13 cellular contexts compared by ENCODE assay signal in genomic region chr5:14672082-14672481, GRCh38. TPM values are rescaled to one million over a fixed set of nuclear protein-coding genes. Genes with fewer than 3 reads are reported as not detected.
DNase-seq lines count a peak whose midpoint lies in the region; ATAC-seq, FAIRE-seq and TF ChIP-seq lines count a peak whose summit lies in the region.
"Had no signal": no experiment of that assay in that cellular context is flagged by ENCODE, and none has a peak within 500 bp of the region (broad histone marks: within the 10 kb centered on the region; RNA-seq: fewer than 3 reads in every experiment).

No MANE protein-coding gene starts in this region.

- TF ChIP-seq RAD21 in A549 (conservative IDR thresholded peaks at IDR 0.05 in 1 of 2, IDR thresholded peaks at IDR 0.05 in 1 of 2) = no peak

- H3K27ac Mint-ChIP-seq in CD8-positive, alpha-beta memory T cell = peak overlapping the region in 6 of 8 donors; percentile 81 to 94 (median 85)
- H3K27ac Mint-ChIP-seq in endothelial cell (ENCODE audit: unreplicated experiment) (peak overlapping the region; percentile 27), immature natural killer cell (peak overlapping the region in 3 of 6 donors; percentile 33 to 87 (median 57))
- H3K27ac Mint-ChIP-seq: type B pancreatic cell had no signal

- H3K9ac ChIP-seq in OCI-LY3 (ENCODE audit: low read length) = no peak overlapping the region

- H3K27me3 Mint-ChIP-seq in CD8-positive, alpha-beta memory T cell = no peaks in the 10 kb centered on the region
- H3K27me3 Mint-ChIP-seq in endothelial cell (ENCODE audit: unreplicated experiment) (no peaks in the 10 kb centered on the region), immature natural killer cell (ENCODE audit: low read depth in 3 of 3) (peaks cover 2 to 11% (median 7%) of the 10 kb centered on the region in 3 donors)
- H3K27me3 Mint-ChIP-seq: type B pancreatic cell had no signal

- H3K27ac ChIP-seq in A549 (peak overlapping the region in 1 of 2 experiments; percentile 49; a peak in 2 of 6 replicates), OCI-LY3 (ENCODE audit: low read length) (no peak overlapping the region)
- no peak overlapping the region for H3K27ac ChIP-seq in CD8-positive, alpha-beta memory T cell (ENCODE audit: low read depth, low read length)
- H3K27ac ChIP-seq: WERI-Rb-1 had no signal

- no peaks in the 10 kb centered on the region for H3K27me3 ChIP-seq in CD8-positive, alpha-beta memory T cell (ENCODE audit: insufficient read depth, low read length, poor library complexity, severe bottlenecking)
- H3K27me3 ChIP-seq in OCI-LY3 (ENCODE audit: low read depth, low read length) = no peaks in the 10 kb centered on the region

- peaks cover 0 to 48% (median 5%) of the 10 kb centered on the region in 3 donors for H3K36me3 Mint-ChIP-seq in CD8-positive, alpha-beta memory T cell
- H3K36me3 Mint-ChIP-seq in endothelial cell (ENCODE audit: low read depth, unreplicated experiment) (no peaks in the 10 kb centered on the region), immature natural killer cell (peaks cover 0 to 12% (median 3%) of the 10 kb centered on the region in 3 donors)

- no peak for TF ChIP-seq EP300 in A549 (IDR thresholded peaks at IDR 0.05)

- peaks cover 97% of the 10 kb centered on the region for H3K79me2 ChIP-seq in OCI-LY3 (ENCODE audit: low read length)

- H3K4me3 ChIP-seq in A549 (no peak overlapping the region), OCI-LY3 (ENCODE audit: low read length) (no peak overlapping the region)
- no peak overlapping the region for H3K4me3 ChIP-seq in CD8-positive, alpha-beta memory T cell (ENCODE audit: low read length)

- no peak overlapping the region for H2AFZ ChIP-seq in OCI-LY3 (ENCODE audit: low read depth, low read length)

- H3K4me3 Mint-ChIP-seq in CD8-positive, alpha-beta memory T cell = peak overlapping the region; percentile 45 to 78 (median 68)
- H3K4me3 Mint-ChIP-seq in endothelial cell (ENCODE audit: unreplicated experiment) = no peak overlapping the region
- peak overlapping the region in 2 of 5 donors; percentile 15 to 54 for H3K4me3 Mint-ChIP-seq in immature natural killer cell
- H3K4me3 Mint-ChIP-seq: type B pancreatic cell had no signal

- peak; percentile 8 to 22; a peak in 3 of 6 replicates for ATAC-seq in A549
- ATAC-seq in GM19023 (IDR thresholded peaks at IDR 0.05; ENCODE audit: unreplicated experiment) = no peak
- ATAC-seq in HG02970 (IDR thresholded peaks at IDR 0.05; ENCODE audit: low FRiP score, unreplicated experiment) = no peak
- ATAC-seq in GM19035 (IDR thresholded peaks at IDR 0.05; ENCODE audit: unreplicated experiment) = no peak
- ATAC-seq: sciatic nerve had no signal

- TF ChIP-seq POLR2A in A549 (IDR thresholded peaks at IDR 0.05; ENCODE audit: low read length) = no peak

- FAIRE-seq in A549 (lab: Jason Lieb, UNC) = no peak

- TF ChIP-seq CTCF in A549 (IDR thresholded peaks at IDR 0.05) (no peak), OCI-LY3 (IDR thresholded peaks at IDR 0.05; ENCODE audit: low read depth, low read length) (no peak), endothelial cell (IDR thresholded peaks at IDR 0.05; ENCODE audit: unreplicated experiment) (no peak)

- H3K4me1 ChIP-seq in A549 (peaks cover 43% of the 10 kb centered on the region; the same call in 2 of the 3 replicates), OCI-LY3 (ENCODE audit: low read length) (peaks cover 42% of the 10 kb centered on the region)
- H3K4me1 ChIP-seq in CD8-positive, alpha-beta memory T cell (ENCODE audit: insufficient read depth, low read length) = peaks cover 86% of the 10 kb centered on the region

- 86% methylated on average over 4 of the region's 4 CpGs for WGBS in A549 (ENCODE audit: missing lambda C conversion rate)

- peaks cover 92 to 99% (median 97%) of the 10 kb centered on the region in 3 donors for H3K4me1 Mint-ChIP-seq in CD8-positive, alpha-beta memory T cell
- H3K4me1 Mint-ChIP-seq in endothelial cell (ENCODE audit: unreplicated experiment) (peaks cover 58% of the 10 kb centered on the region), immature natural killer cell (peaks cover 86 to 100% of the 10 kb centered on the region in 2 donors)

- no peaks in the 10 kb centered on the region for H3K36me3 ChIP-seq in CD8-positive, alpha-beta memory T cell (ENCODE audit: insufficient read depth, low read length)
- H3K36me3 ChIP-seq in OCI-LY3 (replicated peaks; ENCODE audit: low read depth, low read length) = peaks cover 27% of the 10 kb centered on the region

- H3K9me3 ChIP-seq in A549 (no peaks in the 10 kb centered on the region), OCI-LY3 (ENCODE audit: insufficient read depth, low read length) (no peaks in the 10 kb centered on the region)
- no peaks in the 10 kb centered on the region for H3K9me3 ChIP-seq in CD8-positive, alpha-beta memory T cell (ENCODE audit: low read length)

- H4K20me1 ChIP-seq in OCI-LY3 (ENCODE audit: insufficient read depth, low read length) = peaks cover 43% of the 10 kb centered on the region

- no peak for DNase-seq in A549 (ENCODE audit: low read depth in 1 of 2, low spot score in 1 of 2)
- no peak for DNase-seq in CD8-positive, alpha-beta memory T cell
- DNase-seq in endothelial cell (ENCODE audit: low spot score) = no peak
- no peak for DNase-seq in immature natural killer cell
- DNase-seq: activated gamma-delta T cell treated with Interleukin-2 at 50 U/mL for 16 hours, glutamatergic neuron, WERI-Rb-1 had no signal

- H3K4me2 ChIP-seq in A549 = peak overlapping the region; percentile 52; the same call in 2 of the 3 replicates
- 0 out of 2 replicates have a peak overlapping the region, but pooled peaks have one; percentile 76 for H3K4me2 ChIP-seq in OCI-LY3 (ENCODE audit: low read length)

- CTCF ChIA-PET in A549 (lab: Yijun Ruan, JAX) = interaction anchor here (1.3 to 4.9 kb wide), 3 partner anchors 13 to 331 kb away, joined by 3 to 25 read pairs (median 4); no protein-coding TSS in a partner anchor
- CTCF ChIA-PET in CD8-positive, alpha-beta memory T cell (lab: Charles Lee) = interaction anchor here (0.8 to 1.2 kb wide), 2 partner anchors 11 to 321 kb away, joined by 3 read pairs; no protein-coding TSS in a partner anchor

- H3K9me3 Mint-ChIP-seq in CD8-positive, alpha-beta memory T cell = no peaks in the 10 kb centered on the region
- no peaks in the 10 kb centered on the region for H3K9me3 Mint-ChIP-seq in endothelial cell (ENCODE audit: unreplicated experiment)
- no peaks in the 10 kb centered on the region for H3K9me3 Mint-ChIP-seq in immature natural killer cell
- H3K9me3 Mint-ChIP-seq: type B pancreatic cell had no signal

- POLR2A ChIA-PET in A549 (lab: Yijun Ruan, JAX) = no interaction called here
- POLR2A ChIA-PET in CD8-positive, alpha-beta memory T cell (lab: Charles Lee) = interaction anchor here (0.5 kb wide), 1 partner anchor 46 kb away, joined by 4 read pairs; no protein-coding TSS in a partner anchor

TF ChIP-seq in A549, 52 proteins besides CTCF, POLR2A, EP300 and RAD21:
- TF ChIP-seq RCOR1 (IDR thresholded peaks at IDR 0.05; ENCODE audit: low read depth, low read length) = no peak
- no peak for TF ChIP-seq REST (IDR thresholded peaks at IDR 0.05)
- no peak for TF ChIP-seq HDAC2 (IDR thresholded peaks at IDR 0.05)
- TF ChIP-seq TP53 (CRISPR knock-in tag; IDR thresholded peaks at IDR 0.05) = no peak
- no peak for TF ChIP-seq PBX3 (IDR thresholded peaks at IDR 0.05)
- TF ChIP-seq EHMT2 (IDR thresholded peaks at IDR 0.05; ENCODE audit: low read depth) = no peak
- TF ChIP-seq HOXB5 (CRISPR knock-in tag; IDR thresholded peaks at IDR 0.05) = no peak
- no peak for TF ChIP-seq GATA3 (IDR thresholded peaks at IDR 0.05; ENCODE audit: borderline replicate concordance)

RNA-seq across cellular contexts. Expression of gene OTULIN, which starts 7.6 kb away (rescaled TPM):
- polyA plus RNA-seq in A549 (2011; rRNA removed) (12.2 and 17.8 TPM in 2 replicates), A549 (2017; fragmentation: RNase III; extraction: RNeasy Plus Mini Kit Qiagen cat#74134 plus additional on column Dnase treatment) (12.3 to 14.1 TPM (median 13.5 TPM) in 3 replicates), immature natural killer cell (10 to 100 TPM; 15.4 to 23.8 (median 20.4) TPM)
- 8.3 and 8.4 TPM in 2 replicates for polyA plus RNA-seq in A549 (2012; cell fraction: cytosol; rRNA removed)
- 5.9 and 7.5 TPM in 2 replicates for polyA plus RNA-seq in A549 (2012; cell fraction: nucleus; rRNA removed)
- polyA minus RNA-seq in A549 (2011; rRNA and poly(A)+ RNA removed) = 24.7 and 35.1 TPM in 2 replicates
- total RNA-seq in CD8-positive, alpha-beta memory T cell = 10 to 100 TPM; 86.2 to 87.6 TPM
- polyA plus RNA-seq in CD8-positive, alpha-beta memory T cell = 28.1 TPM
- total RNA-seq in endothelial cell (ENCODE audit: unreplicated experiment) = 39.7 TPM

Comparison
In these comparisons a context has a peak if more than half of its experiments do, and no peak if none do; other contexts are left out.
1. ATAC-seq: peak in A549 (2 of 2); none in GM19023 (single experiment), HG02970 (single experiment) and GM19035 (single experiment).